8 cellular contexts compared by ENCODE assay signal in the genomic region with DNA sequence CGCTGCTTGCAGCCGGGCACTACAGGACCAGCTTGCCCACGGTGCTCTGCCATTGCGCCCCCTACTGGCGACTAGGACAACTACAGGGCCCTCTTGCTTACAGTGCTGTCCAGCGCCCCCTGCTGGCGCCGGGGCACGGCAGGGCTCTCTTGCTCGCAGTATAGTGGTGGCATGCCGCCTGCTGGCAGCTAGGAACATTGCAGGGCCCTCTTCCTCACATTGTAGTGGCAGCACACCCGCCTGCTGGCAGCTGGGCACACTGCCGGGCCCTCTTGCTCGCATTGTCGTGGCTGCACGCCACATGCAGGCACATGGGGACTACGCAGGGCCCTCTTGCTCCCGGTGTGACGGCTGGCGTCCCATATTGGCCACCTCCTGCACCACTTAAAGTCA. TPM values are rescaled to one million over a fixed set of nuclear protein-coding genes. Genes with fewer than 3 reads are reported as not detected.
DNase-seq lines count a peak whose midpoint lies in the region; ATAC-seq and TF ChIP-seq lines count a peak whose summit lies in the region.
"Not testable (repeated sequence)": the region's sequence is repeated elsewhere in the genome, so short reads cannot be mapped to it uniquely, and the experiment has no call there.

No MANE protein-coding gene starts in this region.

- H3K27ac Mint-ChIP-seq in HFFc6, result peak overlapping the region; percentile 80
- H3K27ac Mint-ChIP-seq in activated T-cell treated with anti-CD3 and anti-CD28 coated beads, Interleukin-2, amount 50 U/mL, for 72 hours, result peak overlapping the region; percentile 76
- H3K27ac Mint-ChIP-seq in stimulated activated naive CD8-positive, alpha-beta T cell treated with anti-CD3 and anti-CD28 coated beads, Interleukin-15, Interleukin-2, amounts not matched to agents 100 ng/mL and 50 ng/mL, for 24 hours, result peak overlapping the region; percentile 94

- not testable (repeated sequence) for H3K4me1 Mint-ChIP-seq in HFFc6 (ENCODE audit: low read depth); activated T-cell treated with anti-CD3 and anti-CD28 coated beads, Interleukin-2, amount 50 U/mL, for 72 hours (ENCODE audit: low read depth)
- H3K4me1 Mint-ChIP-seq in stimulated activated naive CD8-positive, alpha-beta T cell treated with anti-CD3 and anti-CD28 coated beads, Interleukin-15, Interleukin-2, amounts not matched to agents 100 ng/mL and 50 ng/mL, for 24 hours (ENCODE audit: low read depth), result peaks cover 11% of the 10 kb centered on the region

- peak overlapping the region; percentile 82 for H3K4me3 Mint-ChIP-seq in HFFc6
- peak overlapping the region; percentile 85 to 90 for H3K4me3 Mint-ChIP-seq in activated T-cell treated with anti-CD3 and anti-CD28 coated beads, Interleukin-2, amount 50 U/mL, for 72 hours
- H3K4me3 Mint-ChIP-seq in stimulated activated naive CD8-positive, alpha-beta T cell treated with anti-CD3 and anti-CD28 coated beads, Interleukin-15, Interleukin-2, amounts not matched to agents 100 ng/mL and 50 ng/mL, for 24 hours, result peak overlapping the region; percentile 87

- CTCF ChIA-PET in RWPE1 (lab: Yijun Ruan, JAX), result interaction anchor here (0.6 to 1.2 kb wide), 3 partner anchors 70 to 279 kb away, joined by 3 to 4 read pairs (median 3); no protein-coding TSS in a partner anchor

- POLR2A ChIA-PET in RWPE1 (lab: Yijun Ruan, JAX; ENCODE audit: low non-redundant PET), result not testable (repeated sequence)

- peak; percentile 96 for TF ChIP-seq CTCF in HFFc6 (IDR thresholded peaks at IDR 0.05)
- TF ChIP-seq CTCF in RWPE1 (conservative IDR thresholded peaks at IDR 0.05; ENCODE audit: low read depth), result peak; percentile 100

- peak in 1 of 2 donors; percentile 21 for ATAC-seq in activated T-cell treated with anti-CD3 and anti-CD28 coated beads, Interleukin-2, amount 50 U/mL, for 72 hours (replicated peaks in 1 of 2)

- peak; percentile 96 for DNase-seq in Caki2 (ENCODE audit: low read depth)
- DNase-seq in HFFc6, result peak; percentile 87
- DNase-seq in RWPE1 (ENCODE audit: low spot score), result peak; percentile 26
- DNase-seq in activated T-cell treated with anti-CD3 and anti-CD28 coated beads, Interleukin-2, amount 50 U/mL, for 72 hours, result peak; percentile 91 to 93
- peak; percentile 84 for DNase-seq in effector CD4-positive, alpha-beta T cell
- peak; percentile 87 for DNase-seq in iris pigment epithelial cell (ENCODE audit: low read depth)
- peak; percentile 73 for DNase-seq in pulmonary artery endothelial cell (ENCODE audit: low read depth, low spot score)

- not testable (repeated sequence) for H3K27me3 Mint-ChIP-seq in HFFc6 (ENCODE audit: insufficient read depth); activated T-cell treated with anti-CD3 and anti-CD28 coated beads, Interleukin-2, amount 50 U/mL, for 72 hours (ENCODE audit: low read depth); stimulated activated naive CD8-positive, alpha-beta T cell treated with anti-CD3 and anti-CD28 coated beads, Interleukin-15, Interleukin-2, amounts not matched to agents 100 ng/mL and 50 ng/mL, for 24 hours

- not testable (repeated sequence) for H3K36me3 Mint-ChIP-seq in HFFc6 (ENCODE audit: low read depth); activated T-cell treated with anti-CD3 and anti-CD28 coated beads, Interleukin-2, amount 50 U/mL, for 72 hours (ENCODE audit: insufficient read depth in 2 of 2); stimulated activated naive CD8-positive, alpha-beta T cell treated with anti-CD3 and anti-CD28 coated beads, Interleukin-15, Interleukin-2, amounts not matched to agents 100 ng/mL and 50 ng/mL, for 24 hours (ENCODE audit: low read depth)

- not testable (repeated sequence) for H3K9me3 Mint-ChIP-seq in HFFc6; activated T-cell treated with anti-CD3 and anti-CD28 coated beads, Interleukin-2, amount 50 U/mL, for 72 hours; stimulated activated naive CD8-positive, alpha-beta T cell treated with anti-CD3 and anti-CD28 coated beads, Interleukin-15, Interleukin-2, amounts not matched to agents 100 ng/mL and 50 ng/mL, for 24 hours

- in situ Hi-C loops in Caki2 (cut with HindIII; ENCODE audit: low pct_unique_long_range_greater_than_20kb, low sequenced_read_pairs), result not testable (repeated sequence)

- peak overlapping the region; percentile 94 for H3K27ac ChIP-seq in RWPE1

RNA-seq across cellular contexts. Expression of a gene that starts 23.0 kb away (rescaled TPM):
- 5.5 and 19.3 TPM in 2 replicates for total RNA-seq in Caki2 (2014; rRNA removed; shearing (Covaris generic); ENCODE audit: low replicate concordance)
- total RNA-seq in HFFc6 (2021; fragmentation: NEBNext Ultra II Directional; extraction: Animal tissue kit (Norgen Biotek cat#: 25700)), result 1 to 10 TPM; 3.7 to 6.5 (median 5.5) TPM
- 10 to 100 TPM; 11.4 to 12.2 TPM for total RNA-seq in activated T-cell treated with anti-CD3 and anti-CD28 coated beads, Interleukin-2, amount 50 U/mL, for 72 hours
- 3.9 and 6.1 TPM in 2 replicates for total RNA-seq in pulmonary artery endothelial cell

Comparison
In these comparisons a context has a peak if more than half of its experiments do, and no peak if none do; other contexts are left out.
1. DNase-seq: peak in every context shown above with its lines; median percentile 96 in Caki2; 92 in activated T-cell treated with anti-CD3 and anti-CD28 coated beads, Interleukin-2, amount 50 U/mL, for 72 hours; 87 in HFFc6; 87 in iris pigment epithelial cell; 84 in effector CD4-positive, alpha-beta T cell; 73 in pulmonary artery endothelial cell; 26 in RWPE1.